In genomic region chr9:114035221-114035844, GRCh38 we compare ENCODE assay signal across 20 cellular contexts. TPM values are rescaled to one million over a fixed set of nuclear protein-coding genes. Genes with fewer than 3 reads are reported as not detected.
DNase-seq lines count a peak whose midpoint lies in the region; ATAC-seq and TF ChIP-seq lines count a peak whose summit lies in the region.
"Had no signal": no experiment of that assay in that cellular context is flagged by ENCODE, and none has a peak within 500 bp of the region (broad histone marks: within the 10 kb centered on the region; RNA-seq: fewer than 3 reads in every experiment).

No MANE protein-coding gene starts in this region.

- H3K36me3 Mint-ChIP-seq in MCF 10A (ENCODE audit: insufficient read depth, unreplicated experiment) = peaks cover 8% of the 10 kb centered on the region
- peaks cover 57% of the 10 kb centered on the region for H3K36me3 Mint-ChIP-seq in endodermal cell (ENCODE audit: low read depth)
- H3K36me3 Mint-ChIP-seq in nephron progenitor cell (ENCODE audit: low read depth) = peaks cover 51% of the 10 kb centered on the region
- H3K36me3 Mint-ChIP-seq: CD4-positive, alpha-beta memory T cell had no signal

- no peaks in the 10 kb centered on the region for H3K9me3 ChIP-seq in mammary epithelial cell (replicated peaks; ENCODE audit: insufficient read depth, low read length)
- no peaks in the 10 kb centered on the region for H3K9me3 ChIP-seq in endodermal cell (ENCODE audit: control insufficient read depth, low read length)
- no peaks in the 10 kb centered on the region for H3K9me3 ChIP-seq in aorta (ENCODE audit: control insufficient read depth, low read length)
- no peaks in the 10 kb centered on the region for H3K9me3 ChIP-seq in MM.1S (replicated peaks; ENCODE audit: insufficient read depth, low read length)

- no peak overlapping the region for H3K4me3 Mint-ChIP-seq in MCF 10A (ENCODE audit: unreplicated experiment)
- H3K4me3 Mint-ChIP-seq in endodermal cell = no peak overlapping the region
- H3K4me3 Mint-ChIP-seq in nephron progenitor cell = no peak overlapping the region
- H3K4me3 Mint-ChIP-seq: activated B cell treated with CpG ODN at 0.5 μM for 24 hours; activated T-helper 17 cell treated with anti-CD3 and anti-CD28 coated beads, Interleukin-2, amount 50 U/mL, for 72 hours; CD4-positive, alpha-beta memory T cell; T-helper 2 cell treated with Interferon-gamma antibody and Interleukin-4, amounts not matched to agents 5 μg/mL and 100 μg/mL, for 36 hours had no signal

- H3K9me3 Mint-ChIP-seq in MCF 10A (ENCODE audit: unreplicated experiment) (no peaks in the 10 kb centered on the region), endodermal cell (no peaks in the 10 kb centered on the region), nephron progenitor cell (no peaks in the 10 kb centered on the region)
- H3K9me3 Mint-ChIP-seq: activated B cell treated with CpG ODN at 0.5 μM for 24 hours; activated T-helper 17 cell treated with anti-CD3 and anti-CD28 coated beads, Interleukin-2, amount 50 U/mL, for 72 hours; CD4-positive, alpha-beta memory T cell; T-helper 2 cell treated with Interferon-gamma antibody and Interleukin-4, amounts not matched to agents 5 μg/mL and 100 μg/mL, for 36 hours had no signal

- in situ Hi-C loops in mammary epithelial cell (cut with MboI; ENCODE audit: low sequenced_read_pairs in 2 of 2) = no loop called here

- H3K4me3 ChIP-seq in mammary epithelial cell (replicated peaks in 1 of 3; ENCODE audit: insufficient read depth in 1 of 3, low read depth in 2 of 3, low read length in 3 of 3) (no peak overlapping the region), endodermal cell (ENCODE audit: low read length) (no peak overlapping the region), aorta (ENCODE audit: low read length in 2 of 2) (no peak overlapping the region), MM.1S (ENCODE audit: low read length) (no peak overlapping the region)
- H3K4me3 ChIP-seq: SK-N-MC had no signal

- intact Hi-C loops in MCF 10A (cut with micrococcal nuclease) (no loop called here), mammary epithelial cell (cut with micrococcal nuclease) (no loop called here), aorta (cut with DNase I) (loop anchor here in 1 of 2 donors (2.0 kb wide), 1 partner anchor 229 kb away; no protein-coding TSS in a partner anchor)

- dilution Hi-C loops in mammary epithelial cell (cut with HindIII; ENCODE audit: low sequenced_read_pairs) = no loop called here

- ATAC-seq in aorta (ENCODE audit: low FRiP score) (peak; percentile 34), GM18505 (IDR thresholded peaks at IDR 0.05; ENCODE audit: unreplicated experiment) (no peak)
- ATAC-seq: activated T-helper 17 cell treated with anti-CD3 and anti-CD28 coated beads, Interleukin-2, amount 50 U/mL, for 72 hours had no signal

- H3K27ac Mint-ChIP-seq in MCF 10A (ENCODE audit: low read depth, unreplicated experiment) (peak overlapping the region; percentile 18), endodermal cell (no peak overlapping the region), nephron progenitor cell (peak overlapping the region; percentile 73)
- H3K27ac Mint-ChIP-seq: activated B cell treated with CpG ODN at 0.5 μM for 24 hours; activated T-helper 17 cell treated with anti-CD3 and anti-CD28 coated beads, Interleukin-2, amount 50 U/mL, for 72 hours; T-helper 2 cell treated with Interferon-gamma antibody and Interleukin-4, amounts not matched to agents 5 μg/mL and 100 μg/mL, for 36 hours had no signal

- WGBS in mammary epithelial cell (ENCODE audit: low coverage, missing lambda C conversion rate) = 84% methylated on average over 11 of the region's 17 CpGs
- WGBS in endodermal cell (ENCODE audit: insufficient coverage in 1 of 2, insufficient read length in 1 of 2), 2 experiments = 92 to 98% methylated on average over 12 to 17 of the region's 17 CpGs
- WGBS in aorta, 2 donors = 53 to 57% methylated on average over 17 of the region's 17 CpGs

- H4K20me1 ChIP-seq in mammary epithelial cell (ENCODE audit: insufficient read depth, low read length) (no peaks in the 10 kb centered on the region), MM.1S (ENCODE audit: insufficient read depth, low read length) (no peaks in the 10 kb centered on the region)

- H3K27me3 ChIP-seq in mammary epithelial cell (ENCODE audit: insufficient read depth, low read length) (no peaks in the 10 kb centered on the region), endodermal cell (ENCODE audit: control insufficient read depth, insufficient read depth, low read length, poor library complexity, severe bottlenecking) (no peaks in the 10 kb centered on the region), aorta (ENCODE audit: control insufficient read depth in 1 of 2, insufficient read depth in 2 of 2, low read length in 1 of 2) (no peaks in the 10 kb centered on the region), MM.1S (replicated peaks; ENCODE audit: insufficient read depth, low read length) (no peaks in the 10 kb centered on the region)

- no peaks in the 10 kb centered on the region for H3K27me3 Mint-ChIP-seq in MCF 10A (ENCODE audit: insufficient read depth, unreplicated experiment)
- no peaks in the 10 kb centered on the region for H3K27me3 Mint-ChIP-seq in endodermal cell (ENCODE audit: insufficient read depth)
- H3K27me3 Mint-ChIP-seq in nephron progenitor cell (ENCODE audit: low read depth, poor library complexity) = no peaks in the 10 kb centered on the region
- H3K27me3 Mint-ChIP-seq: activated B cell treated with CpG ODN at 0.5 μM for 24 hours; activated T-helper 17 cell treated with anti-CD3 and anti-CD28 coated beads, Interleukin-2, amount 50 U/mL, for 72 hours; CD4-positive, alpha-beta memory T cell had no signal

- H3K27ac ChIP-seq in mammary epithelial cell (ENCODE audit: insufficient read depth, low read depth, low read length) (no peak overlapping the region), endodermal cell (ENCODE audit: low read depth, low read length) (no peak overlapping the region), aorta (ENCODE audit: low read depth in 1 of 2, low read length in 2 of 2) (no peak overlapping the region), MM.1S (ENCODE audit: low read length) (no peak overlapping the region)
- H3K27ac ChIP-seq: SK-N-MC had no signal

- no peaks in the 10 kb centered on the region for H3K9me2 ChIP-seq in MM.1S (replicated peaks; ENCODE audit: insufficient read depth, low read length)

- H3K36me3 ChIP-seq in mammary epithelial cell (ENCODE audit: insufficient read depth, low read length) (peaks cover 3% of the 10 kb centered on the region), endodermal cell (ENCODE audit: control insufficient read depth, insufficient read depth, low read length) (peaks cover 53% of the 10 kb centered on the region), aorta (ENCODE audit: control insufficient read depth in 1 of 2, insufficient read depth in 2 of 2, low read length in 1 of 2) (peaks cover 0 to 6% of the 10 kb centered on the region in 2 donors), MM.1S (replicated peaks; ENCODE audit: insufficient read depth, low read length) (no peaks in the 10 kb centered on the region)

- H3K4me1 Mint-ChIP-seq in MCF 10A (ENCODE audit: insufficient read depth, unreplicated experiment) (no peaks in the 10 kb centered on the region), endodermal cell (no peaks in the 10 kb centered on the region), nephron progenitor cell (peaks cover 13% of the 10 kb centered on the region)
- H3K4me1 Mint-ChIP-seq: activated B cell treated with CpG ODN at 0.5 μM for 24 hours; activated T-helper 17 cell treated with anti-CD3 and anti-CD28 coated beads, Interleukin-2, amount 50 U/mL, for 72 hours; CD4-positive, alpha-beta memory T cell had no signal

- H3K79me2 ChIP-seq in mammary epithelial cell (ENCODE audit: insufficient read depth, low read length) = no peaks in the 10 kb centered on the region
- no peaks in the 10 kb centered on the region for H3K79me2 ChIP-seq in MM.1S (ENCODE audit: low read length)

- POLR2A ChIA-PET in MCF 10A (lab: Yijun Ruan, JAX) = interaction anchor here (1.0 kb wide), 1 partner anchor 68 kb away, joined by 3 read pairs; no protein-coding TSS in a partner anchor

- H3K4me2 ChIP-seq in mammary epithelial cell (ENCODE audit: insufficient read depth, low read depth, low read length) = no peak overlapping the region
- no peak overlapping the region for H3K4me2 ChIP-seq in MM.1S (ENCODE audit: low read depth, low read length)

- DNase-seq in MCF 10A (ENCODE audit: unreplicated experiment) (no peak), mammary epithelial cell (no peak), endodermal cell (peak; percentile 19), nephron progenitor cell (no peak), aorta (no peak), MM.1S (no peak)
- DNase-seq in stimulated activated CD4-positive, alpha-beta T cell treated with anti-CD3 and anti-CD28 coated beads, Interleukin-2, amount 100 ng/mL, for 24 hours = no peak
- DNase-seq: activated B cell treated with CpG ODN at 0.5 μM for 24 hours; CD4-positive, alpha-beta memory T cell; DND-41; NCI-H1417 treated with DMSO at 0.1 percent for 48 hours; NCI-H2171 treated with DMSO at 0.1 percent for 48 hours; NCI-H748 treated with DMSO at 0.1 percent for 48 hours; stimulated activated CD4-positive, alpha-beta T cell treated with anti-CD3 and anti-CD28 coated beads, Interleukin-4, amount 100 ng/mL, for 4 hours had no signal

- H2AFZ ChIP-seq in mammary epithelial cell (ENCODE audit: low read depth, low read length) (no peak overlapping the region), MM.1S (ENCODE audit: low read length) (no peak overlapping the region)

- BruUV-seq in MCF 10A (replicated peaks; lab: Mats Ljungman, UMichigan) = no TSS peak
- BruUV-seq in mammary epithelial cell (replicated peaks; lab: Mats Ljungman, UMichigan) = no TSS peak

- H3F3A ChIP-seq in MM.1S (ENCODE audit: insufficient read depth, low read length) = no peaks in the 10 kb centered on the region

- H3K4me1 ChIP-seq in mammary epithelial cell (ENCODE audit: insufficient read depth, low read length) = no peaks in the 10 kb centered on the region
- H3K4me1 ChIP-seq in endodermal cell (ENCODE audit: control insufficient read depth, insufficient read depth, low read length) = no peaks in the 10 kb centered on the region
- H3K4me1 ChIP-seq in aorta (ENCODE audit: control insufficient read depth in 1 of 2, insufficient read depth in 2 of 2, low read length in 2 of 2) = no peaks in the 10 kb centered on the region
- H3K4me1 ChIP-seq in MM.1S (ENCODE audit: low read length) = no peaks in the 10 kb centered on the region

- TF ChIP-seq POLR2A in GM18505 (IDR thresholded peaks at IDR 0.05; ENCODE audit: borderline replicate concordance, extremely low read depth, insufficient read depth, insufficient read length) = no peak

- CTCF ChIA-PET in MCF 10A (lab: Yijun Ruan, JAX) = interaction anchor here (0.7 to 1.6 kb wide), 3 partner anchors 10 to 296 kb away, joined by 3 to 4 read pairs (median 3); no protein-coding TSS in a partner anchor
- CTCF ChIA-PET in mammary epithelial cell (lab: Charles Lee; ENCODE audit: low non-redundant PET) = no interaction called here

- H3K9ac ChIP-seq in mammary epithelial cell (ENCODE audit: insufficient read depth, low read length) (no peak overlapping the region), endodermal cell (ENCODE audit: extremely low read depth, low read length, poor library complexity, severe bottlenecking) (no peak overlapping the region), MM.1S (ENCODE audit: low read length) (no peak overlapping the region)

- TF ChIP-seq CTCF in MCF 10A (IDR thresholded peaks at IDR 0.05; ENCODE audit: unreplicated experiment) (no peak), mammary epithelial cell (conservative IDR thresholded peaks at IDR 0.05 in 1 of 2, IDR thresholded peaks at IDR 0.05 in 1 of 2; ENCODE audit: extremely low read depth in 1 of 2, insufficient read depth in 1 of 2, low read depth in 1 of 2, low read length in 2 of 2) (no peak), endodermal cell (conservative IDR thresholded peaks at IDR 0.05) (no peak), nephron progenitor cell (IDR thresholded peaks at IDR 0.05) (no peak), MM.1S (IDR thresholded peaks at IDR 0.05; ENCODE audit: low read length) (no peak)

RNA-seq across cellular contexts. Expression of gene AMBP, which starts 42.8 kb away (rescaled TPM):
- total RNA-seq in MCF 10A (2022) = not detected in 2 replicates
- total RNA-seq in mammary epithelial cell = not detected
- not detected for polyA plus RNA-seq in mammary epithelial cell
- polyA minus RNA-seq in mammary epithelial cell = not detected
- 1 to 10 TPM in 1 of 2 donors, under 1 TPM in 1; 0.68 to 2.9 TPM for total RNA-seq in endodermal cell
- 0.32 TPM for polyA plus RNA-seq in endodermal cell (2013, experiment 1 of 2)
- 0.58 TPM for polyA plus RNA-seq in endodermal cell (2013, experiment 2 of 2)
- total RNA-seq in aorta = not detected
- polyA plus RNA-seq in aorta = under 1 TPM in 1 of 2 donors, not detected in 1; 0.50 TPM
- total RNA-seq: activated B cell treated with CpG ODN at 0.5 μM for 24 hours; activated T-helper 17 cell treated with anti-CD3 and anti-CD28 coated beads, Interleukin-2, amount 50 U/mL, for 72 hours; CD4-positive, alpha-beta memory T cell; kidney epithelial cell; mononuclear cell had no signal
- polyA plus RNA-seq: CD4-positive, alpha-beta memory T cell had no signal
